7 cellular contexts compared by ENCODE assay signal in the genomic region with DNA sequence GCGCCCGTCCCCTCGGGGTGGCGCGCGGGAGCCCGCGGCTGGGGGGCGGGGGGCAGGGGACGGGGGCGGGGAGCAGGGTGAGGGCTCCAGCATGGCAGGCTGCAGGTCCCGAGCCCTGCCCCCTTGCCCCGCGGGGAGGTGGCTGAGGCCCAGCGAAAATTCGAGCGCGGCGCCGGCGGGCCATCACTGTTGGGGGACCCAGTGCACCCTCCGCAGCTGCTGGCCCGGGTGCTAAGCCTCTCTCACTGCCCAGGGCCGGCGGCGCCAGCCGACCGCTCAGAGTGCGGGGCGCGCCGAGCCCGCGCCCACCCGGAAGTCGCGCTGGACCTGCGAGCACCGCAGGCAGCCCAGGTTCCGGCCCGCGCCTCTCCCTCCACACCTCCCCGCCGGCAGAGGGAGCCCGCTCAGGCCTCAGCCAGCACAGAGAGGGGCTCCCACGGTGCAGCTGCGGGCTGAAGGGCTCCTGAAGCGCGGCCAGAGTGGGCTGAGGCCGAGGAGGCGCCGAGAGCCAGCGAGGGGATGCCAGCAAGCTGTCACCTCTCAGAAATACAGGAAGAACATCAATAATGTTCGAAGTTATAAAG.
A peak's percentile ranks its signal among the peaks of the same experiment; 100 is the strongest.
DNase-seq lines count a peak whose midpoint lies in the region; TF ChIP-seq lines count a peak whose summit lies in the region.
"Not testable (repeated sequence)": the region's sequence is repeated elsewhere in the genome, so short reads cannot be mapped to it uniquely, and the experiment has no call there.

No MANE protein-coding gene starts in this region.

- not testable (repeated sequence) for H3K9me3 ChIP-seq in SK-N-SH

- not testable (repeated sequence) for H3K27ac Mint-ChIP-seq in activated T-helper 1 cell treated with anti-CD3 and anti-CD28 coated beads, Interleukin-12 subunit alpha, Interleukin-12 subunit beta, Interleukin-2, Interleukin-4 antibody, amounts not matched to agents 30 ng/mL and 10 ng/mL and 1 ng/mL, durations not matched to agents 14 hours and 24 hours and 36 hours

- not testable (repeated sequence) for H3K4me1 Mint-ChIP-seq in activated T-helper 1 cell treated with anti-CD3 and anti-CD28 coated beads, Interleukin-12 subunit alpha, Interleukin-12 subunit beta, Interleukin-2, Interleukin-4 antibody, amounts not matched to agents 30 ng/mL and 10 ng/mL and 1 ng/mL, durations not matched to agents 14 hours and 24 hours and 36 hours (ENCODE audit: low read depth)

- not testable (repeated sequence) for H3K27me3 Mint-ChIP-seq in activated T-helper 1 cell treated with anti-CD3 and anti-CD28 coated beads, Interleukin-12 subunit alpha, Interleukin-12 subunit beta, Interleukin-2, Interleukin-4 antibody, amounts not matched to agents 30 ng/mL and 10 ng/mL and 1 ng/mL, durations not matched to agents 14 hours and 24 hours and 36 hours (ENCODE audit: insufficient read depth)

- peak overlapping the region; percentile 96 for H2AFZ ChIP-seq in SK-N-SH (ENCODE audit: low read depth)

- CTCF ChIA-PET in SK-N-SH (lab: Yijun Ruan, JAX) = interaction anchor here (1.1 kb wide), 1 partner anchor 78 kb away, joined by 3 read pairs; no protein-coding TSS in a partner anchor

- DNase-seq in GM13976 (ENCODE audit: low spot score); SK-N-SH: not testable (repeated sequence)
- peak; percentile 78 for DNase-seq in NCI-H146 (lab: John Stamatoyannopoulos, UW)
- DNase-seq in activated T-helper 1 cell treated with anti-CD3 and anti-CD28 coated beads, Interleukin-12 subunit alpha, Interleukin-12 subunit beta, Interleukin-2, Interleukin-4 antibody, amounts not matched to agents 30 ng/mL and 10 ng/mL and 1 ng/mL, durations not matched to agents 14 hours and 24 hours and 36 hours (ENCODE audit: low spot score) = peak; percentile 76
- DNase-seq in epithelial cell of esophagus (ENCODE audit: low read depth) = peak; percentile 72
- DNase-seq in lung microvascular endothelial cell (ENCODE audit: low read depth in 2 of 2) = peak; percentile 56 to 75
- peak; percentile 70 to 81 (median 77) for DNase-seq in stimulated activated CD4-positive, alpha-beta T cell treated with anti-CD3 and anti-CD28 coated beads, Interleukin-12 subunit alpha, Interleukin-12 subunit beta, amount 100 ng/mL, for 48 hours (ENCODE audit: low read depth in 2 of 3, low spot score in 1 of 3)

- H3K9ac ChIP-seq in SK-N-SH = peak overlapping the region; percentile 72

- H3K9me2 ChIP-seq in SK-N-SH = not testable (repeated sequence)

- not testable (repeated sequence) for TF ChIP-seq EP300 in SK-N-SH (IDR thresholded peaks at IDR 0.05; ENCODE audit: borderline replicate concordance in 1 of 2, low read depth in 1 of 2, low read length in 1 of 2)

- not testable (repeated sequence) for H3K4me1 ChIP-seq in SK-N-SH (ENCODE audit: control insufficient read depth in 1 of 2, insufficient read depth in 2 of 2, low read depth in 1 of 2, low read length in 1 of 2)

- intact Hi-C loops in activated T-helper 1 cell treated with anti-CD3 and anti-CD28 coated beads, Interleukin-12 subunit alpha, Interleukin-12 subunit beta, Interleukin-2, Interleukin-4 antibody, amounts not matched to agents 30 ng/mL and 10 ng/mL and 1 ng/mL, durations not matched to agents 14 hours and 24 hours and 36 hours (cut with micrococcal nuclease) = not testable (repeated sequence)

- not testable (repeated sequence) for H3K9me3 Mint-ChIP-seq in activated T-helper 1 cell treated with anti-CD3 and anti-CD28 coated beads, Interleukin-12 subunit alpha, Interleukin-12 subunit beta, Interleukin-2, Interleukin-4 antibody, amounts not matched to agents 30 ng/mL and 10 ng/mL and 1 ng/mL, durations not matched to agents 14 hours and 24 hours and 36 hours

- in situ Hi-C loops in GM13976 (cut with MboI; ENCODE audit: low sequenced_read_pairs, unreplicated experiment) = not testable (repeated sequence)

- peak overlapping the region; percentile 84 for H3K4me3 Mint-ChIP-seq in activated T-helper 1 cell treated with anti-CD3 and anti-CD28 coated beads, Interleukin-12 subunit alpha, Interleukin-12 subunit beta, Interleukin-2, Interleukin-4 antibody, amounts not matched to agents 30 ng/mL and 10 ng/mL and 1 ng/mL, durations not matched to agents 14 hours and 24 hours and 36 hours

- not testable (repeated sequence) for TF ChIP-seq RAD21 in SK-N-SH (IDR thresholded peaks at IDR 0.05; ENCODE audit: low read length)

- TF ChIP-seq CTCF in GM13976 (IDR thresholded peaks at IDR 0.05; ENCODE audit: borderline replicate concordance, control extremely low read depth, extremely low read depth, insufficient read depth, missing control alignments) (peak; percentile 57), SK-N-SH (IDR thresholded peaks at IDR 0.05) (peak; percentile 54), epithelial cell of esophagus (IDR thresholded peaks at IDR 0.05; ENCODE audit: insufficient read depth, low read depth, low read length, missing control alignments) (peak; percentile 39)

- WGBS in SK-N-SH (ENCODE audit: low lambda C conversion rate) = 0% methylated on average over 9 of the region's 54 CpGs

- not testable (repeated sequence) for H3F3A ChIP-seq in SK-N-SH (replicated peaks; ENCODE audit: insufficient read depth)

- H3K79me2 ChIP-seq in SK-N-SH (ENCODE audit: insufficient read depth) = not testable (repeated sequence)

- not testable (repeated sequence) for H3K36me3 ChIP-seq in SK-N-SH (replicated peaks in 1 of 2; ENCODE audit: control insufficient read depth in 1 of 2, insufficient read depth in 2 of 2, low read length in 1 of 2)

- H3K27me3 ChIP-seq in SK-N-SH (ENCODE audit: insufficient read depth) = not testable (repeated sequence)

- POLR2A ChIA-PET in SK-N-SH (lab: Yijun Ruan, JAX) = interaction anchor here (1.1 kb wide), 2 partner anchors 176 to 190 kb away, joined by 4 to 8 read pairs; a partner anchor contains a TSS

- peak overlapping the region; percentile 49 to 69 for H3K4me3 ChIP-seq in SK-N-SH (ENCODE audit: low read depth in 2 of 2, low read length in 1 of 2)
- peak overlapping the region; percentile 49 for H3K4me3 ChIP-seq in epithelial cell of esophagus (ENCODE audit: low read length)

- H3K4me2 ChIP-seq in SK-N-SH = peak overlapping the region; percentile 72

- H3K36me3 Mint-ChIP-seq in activated T-helper 1 cell treated with anti-CD3 and anti-CD28 coated beads, Interleukin-12 subunit alpha, Interleukin-12 subunit beta, Interleukin-2, Interleukin-4 antibody, amounts not matched to agents 30 ng/mL and 10 ng/mL and 1 ng/mL, durations not matched to agents 14 hours and 24 hours and 36 hours (ENCODE audit: low read depth) = not testable (repeated sequence)

- H3K27ac ChIP-seq in SK-N-SH (ENCODE audit: low read depth in 2 of 2, low read length in 1 of 2) = peak overlapping the region; percentile 68 to 71

- H4K20me1 ChIP-seq in SK-N-SH (ENCODE audit: insufficient read depth) = not testable (repeated sequence)

TF ChIP-seq in SK-N-SH, 30 proteins besides CTCF, POLR2A, EP300 and RAD21:
- TF ChIP-seq, protein P1, sequence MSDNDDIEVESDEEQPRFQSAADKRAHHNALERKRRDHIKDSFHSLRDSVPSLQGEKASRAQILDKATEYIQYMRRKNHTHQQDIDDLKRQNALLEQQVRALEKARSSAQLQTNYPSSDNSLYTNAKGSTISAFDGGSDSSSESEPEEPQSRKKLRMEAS (IDR thresholded peaks at IDR 0.05; ENCODE audit: low read depth) = peak; percentile 54; the same call in 1 of the 2 replicates
- TF ChIP-seq SMC3 (IDR thresholded peaks at IDR 0.05; ENCODE audit: low read depth, low read length) = peak; percentile 20
- 0 out of 2 replicates have a peak, but pooled peaks have one; percentile 17 for TF ChIP-seq POLR2AphosphoS5 (IDR thresholded peaks at IDR 0.05; ENCODE audit: low read depth, low read length)
- peak; percentile 29; the same call in 1 of the 2 replicates for TF ChIP-seq TAF1 (IDR thresholded peaks at IDR 0.05; ENCODE audit: borderline replicate concordance, low read depth, low read length)
- TF ChIP-seq GABPA (IDR thresholded peaks at IDR 0.05; ENCODE audit: low read depth) = peak; percentile 38; the same call in 1 of the 2 replicates
